In the genomic region with DNA sequence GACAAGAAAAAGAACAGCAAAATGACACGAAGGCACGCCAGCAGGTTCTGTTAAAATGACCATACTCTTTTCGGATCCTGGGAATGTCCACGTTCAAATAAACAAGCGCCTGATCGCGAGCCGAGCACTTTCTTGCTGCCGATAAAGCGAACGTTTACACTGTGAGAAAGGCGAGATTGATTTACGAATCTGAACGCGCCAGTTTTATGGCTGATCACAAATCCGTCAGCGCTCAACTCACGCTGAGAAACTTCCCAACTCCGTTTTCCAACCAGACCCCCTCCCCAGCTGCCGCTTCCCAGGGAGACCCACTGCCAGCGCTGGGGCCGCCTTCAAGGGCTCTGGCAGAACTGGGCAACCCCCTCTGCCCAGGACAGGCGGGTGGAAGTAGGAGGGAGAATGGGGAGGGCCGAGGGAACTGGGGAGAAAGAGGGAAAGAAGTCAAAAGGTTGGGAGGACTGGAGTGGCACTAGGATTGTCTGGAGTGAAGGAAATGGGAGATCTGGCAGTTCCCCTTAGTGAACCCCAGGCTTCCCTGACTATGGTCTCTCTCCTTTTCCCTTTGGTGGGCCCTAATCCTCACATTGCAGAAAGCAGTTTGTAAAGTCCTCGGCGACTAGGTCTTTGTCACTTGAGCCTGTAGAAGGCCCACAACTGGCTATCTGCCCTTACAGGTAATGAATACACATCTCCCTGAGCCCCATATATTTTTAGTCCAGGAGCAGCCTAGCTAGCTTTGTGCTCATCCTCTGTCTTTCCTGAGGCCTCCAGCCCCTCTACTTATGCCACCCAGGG, we compare ENCODE assay signal across 12 cellular contexts. TPM values are rescaled to one million over a fixed set of nuclear protein-coding genes. Genes with fewer than 3 reads are reported as not detected.
DNase-seq lines count a peak whose midpoint lies in the region.
"Had no signal": no experiment of that assay in that cellular context is flagged by ENCODE, and none has a peak within 500 bp of the region (broad histone marks: within the 10 kb centered on the region; RNA-seq: fewer than 3 reads in every experiment).

No MANE protein-coding gene starts in this region.

- H3K4me1 ChIP-seq in adipocyte (ENCODE audit: control insufficient read depth, insufficient read depth, low read length) (peaks cover 85% of the 10 kb centered on the region), subcutaneous abdominal adipose tissue (ENCODE audit: control insufficient read depth in 5 of 5, insufficient read depth in 5 of 5, low read length in 5 of 5) (peaks cover 10 to 94% (median 87%) of the 10 kb centered on the region in 5 donors)

- peak overlapping the region; percentile 91 for H3K27ac ChIP-seq in subcutaneous abdominal adipose tissue (ENCODE audit: low read depth, low read length)

- DNase-seq in adipocyte (ENCODE audit: low read depth) (no peak), islet precursor cell (peak; percentile 80), H4 (ENCODE audit: low spot score) (no peak), glomerular visceral epithelial cell (ENCODE audit: extremely low spot score) (no peak)
- no peak for DNase-seq in activated CD4-positive, alpha-beta T cell treated with anti-CD3 and anti-CD28 coated beads for 4 hours
- DNase-seq: DMS 273 treated with DMSO at 0.1 percent for 48 hours; foreskin fibroblast; naive B cell; NCI-H774; stimulated activated CD4-positive, alpha-beta T cell treated with anti-CD3 and anti-CD28 coated beads, Interleukin-2, amount 100 ng/mL, for 24 hours had no signal

- H3K4me3 ChIP-seq in adipocyte (ENCODE audit: low read length) (peak overlapping the region; percentile 73), subcutaneous abdominal adipose tissue (ENCODE audit: low read depth in 1 of 5, low read length in 5 of 5) (peak overlapping the region; percentile 1 to 53 (median 41))

- H3K36me3 ChIP-seq in adipocyte (ENCODE audit: control insufficient read depth, insufficient read depth, low read length, severe bottlenecking) (no peaks in the 10 kb centered on the region), subcutaneous abdominal adipose tissue (ENCODE audit: control insufficient read depth in 5 of 5, insufficient read depth in 5 of 5, low read length in 5 of 5) (peaks cover 0 to 6% (median 0%) of the 10 kb centered on the region in 5 donors)

- H3K9me3 ChIP-seq in adipocyte (ENCODE audit: control insufficient read depth, low read length): no peaks in the 10 kb centered on the region
- H3K9me3 ChIP-seq in subcutaneous abdominal adipose tissue (ENCODE audit: control insufficient read depth in 5 of 5, low read length in 5 of 5): no peaks in the 10 kb centered on the region

- H3K27me3 ChIP-seq in adipocyte (replicated peaks; ENCODE audit: control insufficient read depth, insufficient read depth, low read length) (no peaks in the 10 kb centered on the region), subcutaneous abdominal adipose tissue (ENCODE audit: control insufficient read depth in 5 of 5, insufficient read depth in 4 of 5, low read length in 5 of 5) (no peaks in the 10 kb centered on the region)

- H3K9ac ChIP-seq in adipocyte (ENCODE audit: low read length): peak overlapping the region; percentile 88
- peak overlapping the region; percentile 31 to 81 (median 69) for H3K9ac ChIP-seq in subcutaneous abdominal adipose tissue (ENCODE audit: low read length in 5 of 5)

RNA-seq across cellular contexts. Expression of a gene that starts 6.9 kb away (rescaled TPM):
- 0.45 TPM in 2 replicates for total RNA-seq in H4 (2014; rRNA removed; shearing (Covaris generic))
- total RNA-seq: temporal lobe had no signal

RNA-seq across cellular contexts. Expression of a gene that starts 18.8 kb away (rescaled TPM):
- total RNA-seq in H4 (2014; rRNA removed; shearing (Covaris generic)): 2.0 and 5.6 TPM in 2 replicates
- total RNA-seq: temporal lobe had no signal

RNA-seq across cellular contexts. Expression of a gene that starts 22.4 kb away (rescaled TPM):
- 0.43 TPM in 1 of 2 replicates, not detected in the other for total RNA-seq in H4 (2014; rRNA removed; shearing (Covaris generic))
- total RNA-seq: temporal lobe had no signal

RNA-seq across cellular contexts. Expression of a gene that starts 26.3 kb away (rescaled TPM):
- total RNA-seq in H4 (2014; rRNA removed; shearing (Covaris generic)): 5.3 and 11.1 TPM in 2 replicates
- total RNA-seq: temporal lobe had no signal

RNA-seq across cellular contexts. Expression of a gene that starts 33.6 kb away (rescaled TPM):
- total RNA-seq in H4 (2014; rRNA removed; shearing (Covaris generic)): 1.4 and 3.1 TPM in 2 replicates
- total RNA-seq: temporal lobe had no signal
